In the genomic region with DNA sequence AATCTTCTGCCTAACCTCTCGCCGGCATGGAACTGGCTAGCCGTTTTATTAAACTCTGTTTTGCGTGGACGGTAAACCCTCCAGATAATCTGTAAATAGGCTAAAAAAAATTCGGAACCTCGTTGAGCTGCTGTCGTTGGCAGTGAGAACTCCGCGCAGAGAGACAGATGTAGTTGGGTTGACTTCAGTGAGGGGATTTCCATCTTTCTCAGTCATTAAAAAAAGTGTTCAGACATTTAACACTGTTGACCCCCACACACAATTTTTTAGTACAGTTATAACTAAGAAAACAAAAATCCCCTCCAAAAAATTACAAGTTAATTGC, we compare ENCODE assay signal across 8 cellular contexts. TPM values are rescaled to one million over a fixed set of nuclear protein-coding genes. Genes with fewer than 3 reads are reported as not detected.
A peak's percentile ranks its signal among the peaks of the same experiment; 100 is the strongest.
DNase-seq lines count a peak whose midpoint lies in the region; ATAC-seq and TF ChIP-seq lines count a peak whose summit lies in the region.

No MANE protein-coding gene starts in this region.

- intact Hi-C loops in body of pancreas (cut with DNase I): no loop called here

- H4K91ac ChIP-seq in mesenchymal stem cell (ENCODE audit: low read length): peak overlapping the region; percentile 100

- ATAC-seq in GM18873 (IDR thresholded peaks at IDR 0.05; ENCODE audit: low FRiP score, unreplicated experiment) (peak; percentile 7), body of pancreas (no peak), HG02973 (IDR thresholded peaks at IDR 0.05; ENCODE audit: unreplicated experiment) (no peak)

- H3K18ac ChIP-seq in mesenchymal stem cell (ENCODE audit: low read depth in 1 of 2, low read length in 2 of 2): peak overlapping the region; percentile 99

- peak overlapping the region; percentile 84 for H2AFZ ChIP-seq in ACC112 (ENCODE audit: low read length, unreplicated experiment)
- peak overlapping the region; percentile 89 for H2AFZ ChIP-seq in mesenchymal stem cell (ENCODE audit: low read depth, low read length)

- no peak overlapping the region for H3K14ac ChIP-seq in mesenchymal stem cell (ENCODE audit: low read length in 2 of 2)

- DNase-seq in body of pancreas (no peak), mesenchymal stem cell (peak; percentile 75), HK-2 (ENCODE audit: unreplicated experiment) (no peak), AG08395 (ENCODE audit: low spot score) (no peak)

- H3K27ac ChIP-seq in ACC112 (ENCODE audit: low read depth, low read length) (peak overlapping the region; percentile 86), HUES6 (ENCODE audit: low read depth, low read length) (peak overlapping the region; percentile 74), body of pancreas (peak overlapping the region; percentile 86 to 97 (median 94)), mesenchymal stem cell (ENCODE audit: low read length, poor library complexity, severe bottlenecking) (peak overlapping the region; percentile 50)

- no peak overlapping the region for H2BK120ac ChIP-seq in mesenchymal stem cell (ENCODE audit: low read depth, low read length)

- H3K9ac ChIP-seq in HUES6 (ENCODE audit: low read length) (peak overlapping the region; percentile 91), mesenchymal stem cell (ENCODE audit: low read length) (peak overlapping the region; percentile 90)

- peaks cover 4% of the 10 kb centered on the region for H3K79me1 ChIP-seq in mesenchymal stem cell (replicated peaks; ENCODE audit: low read length, poor library complexity, severe bottlenecking)

- H3K23ac ChIP-seq in mesenchymal stem cell (ENCODE audit: low read length in 2 of 2): no peak overlapping the region

- H3K27me3 ChIP-seq in ACC112 (ENCODE audit: insufficient read depth, low read length) (no peaks in the 10 kb centered on the region), HUES6 (ENCODE audit: control insufficient read depth, insufficient read depth, low read length) (no peaks in the 10 kb centered on the region), body of pancreas (no peaks in the 10 kb centered on the region), mesenchymal stem cell (ENCODE audit: control insufficient read depth in 1 of 2, insufficient read depth in 1 of 2, low read length in 2 of 2) (no peaks in the 10 kb centered on the region)

- TF ChIP-seq POLR2A in body of pancreas (IDR thresholded peaks at IDR 0.05): no peak

- H3K9me3 ChIP-seq in HUES6 (ENCODE audit: control insufficient read depth, insufficient read depth, low read depth, low read length): no peaks in the 10 kb centered on the region
- H3K9me3 ChIP-seq in body of pancreas: no peaks in the 10 kb centered on the region
- no peaks in the 10 kb centered on the region for H3K9me3 ChIP-seq in mesenchymal stem cell (ENCODE audit: control insufficient read depth, low read length)

- H2AK5ac ChIP-seq in mesenchymal stem cell (ENCODE audit: low read length, severe bottlenecking): no peak overlapping the region

- 0% methylated on average over 3 to 10 of the region's 10 CpGs for WGBS in body of pancreas, 2 donors
- 2% methylated on average over 10 of the region's 10 CpGs for WGBS in mesenchymal stem cell

- H3K4me1 ChIP-seq in ACC112 (ENCODE audit: control insufficient read depth, insufficient read depth, low read length, unreplicated experiment): peaks cover 11% of the 10 kb centered on the region
- H3K4me1 ChIP-seq in HUES6 (ENCODE audit: control insufficient read depth, insufficient read depth, low read length): 0 out of 2 replicates have a peak, but pooled peaks cover 4% of the 10 kb centered on the region
- peaks cover 33% of the 10 kb centered on the region for H3K4me1 ChIP-seq in body of pancreas
- H3K4me1 ChIP-seq in mesenchymal stem cell (ENCODE audit: control insufficient read depth, insufficient read depth, low read depth, low read length): peaks cover 3% of the 10 kb centered on the region

- peak overlapping the region; percentile 99 for H2BK15ac ChIP-seq in mesenchymal stem cell (ENCODE audit: low read depth, poor library complexity, severe bottlenecking)

- H4K8ac ChIP-seq in mesenchymal stem cell (ENCODE audit: low read length): peak overlapping the region; percentile 99

- peak overlapping the region; percentile 96 to 99 for H3K4ac ChIP-seq in mesenchymal stem cell (ENCODE audit: low read depth in 1 of 2, low read length in 2 of 2)

- no peak overlapping the region for H2BK12ac ChIP-seq in mesenchymal stem cell (ENCODE audit: low read length in 2 of 2)

- peaks cover 31% of the 10 kb centered on the region for H3K36me3 ChIP-seq in ACC112 (ENCODE audit: insufficient read depth, low read length)
- peaks cover 41% of the 10 kb centered on the region for H3K36me3 ChIP-seq in HUES6 (ENCODE audit: control insufficient read depth, insufficient read depth, low read length)
- H3K36me3 ChIP-seq in body of pancreas (replicated peaks in 1 of 2; ENCODE audit: insufficient read depth in 1 of 2, low read depth in 2 of 2): peaks cover 0 to 13% of the 10 kb centered on the region in 2 donors
- peaks cover 19 to 40% of the 10 kb centered on the region in 2 experiments for H3K36me3 ChIP-seq in mesenchymal stem cell (ENCODE audit: control insufficient read depth in 1 of 2, insufficient read depth in 2 of 2, low read depth in 1 of 2, low read length in 2 of 2)

- H3K79me2 ChIP-seq in ACC112 (ENCODE audit: control insufficient read depth, insufficient read depth, low read length, unreplicated experiment): peaks cover 58% of the 10 kb centered on the region

- no peak for TF ChIP-seq CTCF in body of pancreas (IDR thresholded peaks at IDR 0.05)

- no peak overlapping the region for H2BK5ac ChIP-seq in mesenchymal stem cell (ENCODE audit: low read depth, low read length, poor library complexity, severe bottlenecking)

- H3K4me2 ChIP-seq in mesenchymal stem cell (ENCODE audit: low read length, poor library complexity, severe bottlenecking): peak overlapping the region; percentile 79

- peak overlapping the region; percentile 94 for H3K4me3 ChIP-seq in ACC112 (ENCODE audit: low read depth, low read length)
- H3K4me3 ChIP-seq in HUES6 (ENCODE audit: low read depth, low read length): peak overlapping the region; percentile 84
- H3K4me3 ChIP-seq in body of pancreas: peak overlapping the region; percentile 49 to 62
- H3K4me3 ChIP-seq in mesenchymal stem cell (ENCODE audit: insufficient read depth in 1 of 2, low read depth in 1 of 2, low read length in 2 of 2): peak overlapping the region; percentile 96 to 100

RNA-seq across cellular contexts. Expression of a gene that starts 0.5 kb away (rescaled TPM):
- total RNA-seq in body of pancreas: 100 to 1,000 TPM in 1 of 2 donors, 10 to 100 TPM in 1; 88.3 to 110 TPM
- polyA plus RNA-seq in mesenchymal stem cell (2013, experiment 1 of 2): 232 TPM
- polyA plus RNA-seq in mesenchymal stem cell (2013, experiment 2 of 2): 236 TPM

RNA-seq across cellular contexts. Expression of a gene that starts 21.3 kb away (rescaled TPM):
- under 1 TPM in 1 of 2 donors, not detected in 1; under 0.01 TPM for total RNA-seq in body of pancreas
- 0.08 TPM for polyA plus RNA-seq in mesenchymal stem cell (2013, experiment 1 of 2)
- 0.14 TPM for polyA plus RNA-seq in mesenchymal stem cell (2013, experiment 2 of 2)
